Comparison of ENCODE assay signal across 21 cellular contexts in the genomic region with DNA sequence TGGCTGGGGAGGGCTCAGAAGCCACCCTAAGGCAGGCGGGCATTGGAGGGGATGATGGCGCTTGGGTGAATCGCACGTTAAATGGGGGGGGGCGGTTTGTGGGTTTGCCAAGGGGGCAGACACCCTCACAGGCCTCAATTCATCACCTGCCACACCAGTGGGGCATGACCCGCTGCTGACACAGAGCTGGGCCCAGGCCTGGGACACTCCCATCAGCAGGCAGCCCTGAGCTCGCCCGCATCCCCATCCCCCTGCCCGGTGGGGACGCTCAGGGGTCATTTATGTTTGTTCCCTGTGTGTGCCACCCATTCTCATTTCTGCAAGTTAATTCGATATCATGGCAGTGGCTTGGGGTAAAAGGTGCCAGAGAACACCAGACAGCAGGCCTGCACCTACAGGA.
"Had no signal": no experiment of that assay in that cellular context is flagged by ENCODE, and none has a peak within 500 bp of the region (broad histone marks: within the 10 kb centered on the region; RNA-seq: fewer than 3 reads in every experiment).

No MANE protein-coding gene starts in this region.

- H3K4me2 ChIP-seq: SK-N-SH had no signal

- H3K9ac ChIP-seq: SK-N-SH had no signal

- H3K9me3 ChIP-seq: SK-N-SH had no signal

- DNase-seq: IMR-90, Karpas-422, KG1, MM.1S, NCI-H1092 treated with DMSO at 0.1 percent for 48 hours, NCI-H1436, NCI-H187, NCI-H2029, NCI-H2081 treated with DMSO at 0.1 percent for 48 hours, NCI-H2171, NCI-H226, NCI-H446, NCI-H510A, NCI-H524 treated with DMSO at 0.1 percent for 48 hours, NCI-H69, NCI-H774, RPMI8226, SHP77, SK-N-SH had no signal

- H3K27ac ChIP-seq: HL-60 had no signal

- FAIRE-seq: RCC 7860 had no signal
